ENCODE assay signal across 8 cellular contexts in genomic region chr3:170222647-170223541, GRCh38. TPM values are rescaled to one million over a fixed set of nuclear protein-coding genes. Genes with fewer than 3 reads are reported as not detected.
DNase-seq lines count a peak whose midpoint lies in the region; ATAC-seq and TF ChIP-seq lines count a peak whose summit lies in the region.

No MANE protein-coding gene starts in this region.

- peak; percentile 24 for ATAC-seq in HG03025 (IDR thresholded peaks at IDR 0.05; ENCODE audit: low FRiP score, unreplicated experiment)

- DNase-seq in GM13976 (ENCODE audit: low spot score) (peak; percentile 65), NCI-H82 treated with DMSO at 0.1 percent for 48 hours (lab: John Stamatoyannopoulos, UW; ENCODE audit: unreplicated experiment) (peak; percentile 32), globus pallidus (ENCODE audit: low spot score) (peak; percentile 29), nucleus accumbens (lab: John Stamatoyannopoulos, UW) (peak in 36 of 56 donors; percentile 11 to 77 (median 46)), thyroid gland (peak; percentile 54 to 63)
- peak; percentile 23 for DNase-seq in activated T-helper 9 cell treated with anti-CD3 and anti-CD28 coated beads, Interleukin-2, amount 50 U/mL, for 16 hours (ENCODE audit: low read depth)

- H3K4me3 ChIP-seq in ACC112 (ENCODE audit: low read depth, low read length), result peak overlapping the region; percentile 87
- peak overlapping the region; percentile 22 to 93 (median 65) for H3K4me3 ChIP-seq in thyroid gland (replicated peaks in 1 of 3)

- 0 to 2% methylated on average over 26 to 39 of the region's 42 CpGs for WGBS in thyroid gland, 2 donors

- H2AFZ ChIP-seq in ACC112 (ENCODE audit: low read length, unreplicated experiment), result peak overlapping the region; percentile 65

- peaks cover 42% of the 10 kb centered on the region for H3K79me2 ChIP-seq in ACC112 (ENCODE audit: control insufficient read depth, insufficient read depth, low read length, unreplicated experiment)

- no peaks in the 10 kb centered on the region for H3K9me3 ChIP-seq in thyroid gland

- TF ChIP-seq CTCF in GM13976 (IDR thresholded peaks at IDR 0.05; ENCODE audit: borderline replicate concordance, control extremely low read depth, extremely low read depth, insufficient read depth, missing control alignments) (no peak), thyroid gland (IDR thresholded peaks at IDR 0.05) (no peak)

- in situ Hi-C loops in GM13976 (cut with MboI; ENCODE audit: low sequenced_read_pairs, unreplicated experiment), result no loop called here

- H3K27me3 ChIP-seq in ACC112 (ENCODE audit: insufficient read depth, low read length), result no peaks in the 10 kb centered on the region
- H3K27me3 ChIP-seq in thyroid gland, result no peaks in the 10 kb centered on the region

- H3K36me3 ChIP-seq in ACC112 (ENCODE audit: insufficient read depth, low read length) (no peaks in the 10 kb centered on the region), thyroid gland (no peaks in the 10 kb centered on the region)

- H3K4me1 ChIP-seq in ACC112 (ENCODE audit: control insufficient read depth, insufficient read depth, low read length, unreplicated experiment), result peaks cover 17% of the 10 kb centered on the region
- peaks cover 31 to 33% of the 10 kb centered on the region in 2 donors for H3K4me1 ChIP-seq in thyroid gland

- H3K27ac ChIP-seq in ACC112 (ENCODE audit: low read depth, low read length) (peak overlapping the region; percentile 79), thyroid gland (peak overlapping the region; percentile 72 to 98 (median 91))

- intact Hi-C loops in thyroid gland (cut with DNase I), result no loop called here

- no peak for TF ChIP-seq POLR2A in thyroid gland (IDR thresholded peaks at IDR 0.05)

RNA-seq across cellular contexts. Expression of gene PRKCI, which starts 0.7 kb away (rescaled TPM):
- total RNA-seq in thyroid gland, result 10 to 100 TPM; 74.9 to 85.0 (median 76.6) TPM

RNA-seq across cellular contexts. Expression of gene PHC3, which starts 41.4 kb away (rescaled TPM):
- 100 to 1,000 TPM in 2 of 4 donors, 10 to 100 TPM in 2; 73.1 to 128 (median 93.7) TPM for total RNA-seq in thyroid gland

Comparison
In these comparisons a context has a peak if more than half of its experiments do, and no peak if none do; other contexts are left out.
1. Peak in every context shown above with its lines: DNase-seq, ATAC-seq, H3K4me3 ChIP-seq and H3K27ac ChIP-seq.